In the genomic region with DNA sequence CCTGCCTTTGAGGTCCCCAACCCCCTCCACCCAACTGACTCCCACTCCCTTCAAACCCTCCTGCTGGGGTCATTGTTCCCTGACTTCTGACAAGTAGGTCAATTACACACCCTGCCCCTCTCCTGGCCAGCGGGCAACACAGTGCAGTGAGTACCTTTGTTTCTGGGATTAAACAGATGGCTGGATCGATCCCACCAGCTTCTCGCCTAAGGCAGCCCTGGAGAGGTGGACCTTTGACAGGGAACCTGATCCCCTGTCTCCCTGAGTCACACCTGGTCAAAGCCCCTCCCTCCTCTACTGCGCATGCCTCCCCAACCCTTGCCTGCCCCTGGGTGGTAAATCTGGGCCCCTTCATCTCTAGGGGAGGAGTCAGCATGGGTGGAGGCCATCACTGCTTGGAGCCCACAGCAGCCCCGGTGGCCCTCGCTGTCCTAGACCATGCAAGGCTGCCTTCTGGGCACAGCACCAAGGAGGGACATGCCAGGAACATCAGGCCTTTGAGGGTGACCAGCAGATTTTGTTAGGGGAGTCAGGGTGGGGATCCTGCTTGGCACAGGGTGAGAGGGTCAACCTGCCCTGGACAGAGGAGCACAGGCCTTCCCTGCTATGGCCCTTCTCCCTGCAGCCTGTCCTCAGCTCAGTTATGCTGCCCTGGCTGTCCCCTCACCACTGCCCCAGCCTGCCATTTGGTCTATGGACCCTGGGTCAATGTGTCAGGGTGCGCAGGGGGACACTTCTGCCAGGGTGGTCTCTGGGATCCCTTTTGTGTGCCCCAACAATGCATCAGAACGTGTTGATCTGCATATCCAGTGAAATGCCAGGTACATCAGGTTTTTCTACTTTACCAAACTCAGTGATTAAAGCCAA, we compare ENCODE assay signal across 15 cellular contexts. TPM values are rescaled to one million over a fixed set of nuclear protein-coding genes. Genes with fewer than 3 reads are reported as not detected.
DNase-seq lines count a peak whose midpoint lies in the region; ATAC-seq and TF ChIP-seq lines count a peak whose summit lies in the region.
"Had no signal": no experiment of that assay in that cellular context is flagged by ENCODE, and none has a peak within 500 bp of the region (broad histone marks: within the 10 kb centered on the region; RNA-seq: fewer than 3 reads in every experiment).

No MANE protein-coding gene starts in this region.

- H3K9me3 ChIP-seq in upper lobe of left lung, result no peaks in the 10 kb centered on the region
- H3K9me3 ChIP-seq: mucosa of descending colon had no signal

- H3K4me1 ChIP-seq in upper lobe of left lung, result no peaks in the 10 kb centered on the region

- TF ChIP-seq POLR2A in upper lobe of left lung (IDR thresholded peaks at IDR 0.05), result no peak

- H3K27ac ChIP-seq in upper lobe of left lung, result no peak overlapping the region

- no peak for TF ChIP-seq EP300 in upper lobe of left lung (IDR thresholded peaks at IDR 0.05)

- DNase-seq in activated effector memory CD4-positive, alpha-beta T cell treated with anti-CD3 and anti-CD28 coated beads, Interleukin-2, amount 50 U/mL, for 16 hours, result peak; percentile 54
- DNase-seq in activated effector memory CD4-positive, alpha-beta T cell treated with Interleukin-2 at 50 U/mL for 16 hours, result no peak
- DNase-seq in NCI-H69 (lab: John Stamatoyannopoulos, UW) (peak; percentile 66), left lobe of liver (ENCODE audit: low spot score) (peak; percentile 38), upper lobe of left lung (no peak), AG08395 (ENCODE audit: low spot score) (no peak)
- DNase-seq: activated gamma-delta T cell treated with Interleukin-2 at 50 U/mL for 16 hours; dermis blood vessel endothelial cell; mucosa of descending colon; NCI-H446 treated with DMSO at 0.1 percent for 48 hours; stimulated activated naive CD4-positive, alpha-beta T cell treated with Interleukin-2 at 50 U/mL for 16 hours had no signal

- no peak for TF ChIP-seq CTCF in upper lobe of left lung (IDR thresholded peaks at IDR 0.05)

- no peaks in the 10 kb centered on the region for H3K36me3 ChIP-seq in upper lobe of left lung

- H3K27me3 ChIP-seq in upper lobe of left lung, result no peaks in the 10 kb centered on the region

- no peak for ATAC-seq in left lobe of liver
- ATAC-seq in upper lobe of left lung (ENCODE audit: low FRiP score in 2 of 2), result peak; percentile 29 to 54
- ATAC-seq in HG02763 (IDR thresholded peaks at IDR 0.05; ENCODE audit: unreplicated experiment), result no peak
- no peak for ATAC-seq in GM21447 (IDR thresholded peaks at IDR 0.05; ENCODE audit: unreplicated experiment)
- ATAC-seq: mucosa of descending colon, Panc1 had no signal

- no peak overlapping the region for H3K4me3 ChIP-seq in upper lobe of left lung
- H3K4me3 ChIP-seq: mucosa of descending colon had no signal

- WGBS in upper lobe of left lung, 2 donors, result 75 to 84% methylated on average over 4 to 8 of the region's 8 CpGs

RNA-seq across cellular contexts. Expression of gene PRR23E, which starts 9.8 kb away (rescaled TPM):
- total RNA-seq in left lobe of liver (not detected), upper lobe of left lung (not detected)
- total RNA-seq: dermis blood vessel endothelial cell, kidney epithelial cell, mucosa of descending colon had no signal

Comparison
In these comparisons a context has a peak if more than half of its experiments do, and no peak if none do; other contexts are left out.
1. DNase-seq: peak in activated effector memory CD4-positive, alpha-beta T cell treated with anti-CD3 and anti-CD28 coated beads, Interleukin-2, amount 50 U/mL, for 16 hours (single experiment), NCI-H69 (single experiment) and left lobe of liver (single experiment); none in activated effector memory CD4-positive, alpha-beta T cell treated with Interleukin-2 at 50 U/mL for 16 hours (single experiment), upper lobe of left lung (0 of 2) and AG08395 (single experiment).
2. ATAC-seq: peak in upper lobe of left lung (2 of 2); none in left lobe of liver (single experiment), HG02763 (single experiment) and GM21447 (single experiment).